8 cellular contexts compared by ENCODE assay signal in the genomic region with DNA sequence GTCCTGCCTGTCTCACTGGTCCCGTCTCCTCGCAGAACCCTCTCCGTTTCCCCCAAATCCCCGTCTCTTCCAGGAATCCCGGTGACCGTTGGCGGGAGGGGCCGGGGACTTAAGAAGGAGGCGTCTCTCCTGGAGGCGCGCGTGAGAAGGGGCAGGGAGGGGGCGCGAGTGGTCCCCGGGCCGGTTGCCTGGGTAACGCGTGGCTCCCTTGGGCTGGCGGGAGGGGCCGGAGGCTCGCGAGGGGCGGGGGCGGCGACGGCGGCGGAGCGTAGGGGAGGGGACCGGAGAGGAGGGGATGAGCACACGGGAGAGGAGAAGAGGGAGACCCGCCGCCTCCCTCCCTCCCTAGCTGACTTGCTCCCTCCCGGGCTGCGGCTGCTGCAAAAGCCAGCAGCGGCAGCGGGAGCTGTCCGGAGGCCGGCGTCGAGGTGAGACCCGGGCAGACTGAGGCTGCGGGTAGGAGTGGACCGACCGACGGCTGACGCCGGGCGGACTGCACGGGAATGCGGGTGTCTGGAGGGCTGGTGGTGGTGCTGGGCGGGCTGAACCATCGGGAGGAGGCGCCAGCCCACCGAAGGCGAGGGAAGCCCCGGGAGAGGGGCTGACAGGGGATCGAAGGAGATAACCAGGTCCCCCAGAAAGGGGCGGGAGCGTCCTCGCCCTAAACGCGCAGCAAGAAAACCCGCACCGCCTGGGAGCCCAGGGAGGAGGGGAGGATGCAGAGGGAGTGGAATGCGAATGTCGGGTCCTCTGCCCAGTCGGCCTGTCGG. TPM values are rescaled to one million over a fixed set of nuclear protein-coding genes. Genes with fewer than 3 reads are reported as not detected.
DNase-seq lines count a peak whose midpoint lies in the region; ATAC-seq and TF ChIP-seq lines count a peak whose summit lies in the region.

A gene (plus strand): TSS at position 298 of the 770 bp plus-strand sequence. CDS start 862 bp downstream, outside the sequence.

- peaks cover 5% of the 10 kb centered on the region for H3K36me3 ChIP-seq in CD8-positive, alpha-beta memory T cell (ENCODE audit: insufficient read depth, low read length)
- H3K36me3 ChIP-seq in MG63 (peaks cover 35% of the 10 kb centered on the region), WERI-Rb-1 (peaks cover 32% of the 10 kb centered on the region), stomach (peaks cover 15 to 23% (median 21%) of the 10 kb centered on the region in 4 donors)

- WGBS in stomach, 5 donors: 3 to 6% (median 3%) methylated on average over 42 to 69 of the region's 69 CpGs

- CTCF ChIA-PET in CD8-positive, alpha-beta memory T cell (lab: Charles Lee): interaction anchor here (0.9 to 2.7 kb wide), 3 partner anchors 36 to 110 kb away, joined by 3 to 11 read pairs (median 3); no protein-coding TSS in a partner anchor

- H3K4me3 Mint-ChIP-seq in CD8-positive, alpha-beta memory T cell: peak within 1 kb of the TSS; percentile 87 to 96 (median 93)

- H3K27me3 Mint-ChIP-seq in CD8-positive, alpha-beta memory T cell: peaks cover 0 to 7% of the 10 kb centered on the region in 2 donors

- H3K4me3 ChIP-seq in CD8-positive, alpha-beta memory T cell (ENCODE audit: low read length): peak within 1 kb of the TSS; percentile 57
- peak within 1 kb of the TSS; percentile 53 for H3K4me3 ChIP-seq in MG63
- peak within 1 kb of the TSS; percentile 78 for H3K4me3 ChIP-seq in WERI-Rb-1 (ENCODE audit: low read depth, low read length)
- peak within 1 kb of the TSS; percentile 38 to 95 (median 83) for H3K4me3 ChIP-seq in dorsolateral prefrontal cortex
- peak within 1 kb of the TSS; percentile 55 to 61 (median 55) for H3K4me3 ChIP-seq in stomach

- peaks cover 55 to 79% (median 59%) of the 10 kb centered on the region in 3 donors for H3K4me1 Mint-ChIP-seq in CD8-positive, alpha-beta memory T cell

- peak within 1 kb of the TSS; percentile 51 for H3K27ac ChIP-seq in CD8-positive, alpha-beta memory T cell (ENCODE audit: low read depth, low read length)
- H3K27ac ChIP-seq in WERI-Rb-1: peak within 1 kb of the TSS; percentile 94
- peak within 1 kb of the TSS; percentile 58 to 99 (median 96) for H3K27ac ChIP-seq in dorsolateral prefrontal cortex
- peak within 1 kb of the TSS; percentile 87 to 96 (median 91) for H3K27ac ChIP-seq in stomach

- no peak for TF ChIP-seq EP300 in stomach (IDR thresholded peaks at IDR 0.05)

- POLR2A ChIA-PET in CD8-positive, alpha-beta memory T cell (lab: Charles Lee): interaction anchor here (0.6 to 0.9 kb wide), 2 partner anchors 22 to 66 kb away, joined by 4 read pairs; a partner anchor contains a TSS

- H3K27ac Mint-ChIP-seq in CD8-positive, alpha-beta memory T cell: peak within 1 kb of the TSS; percentile 89 to 99 (median 97)

- TF ChIP-seq POLR2A in stomach (IDR thresholded peaks at IDR 0.05): no peak

- H3K27me3 ChIP-seq in CD8-positive, alpha-beta memory T cell (ENCODE audit: insufficient read depth, low read length, poor library complexity, severe bottlenecking): no peaks in the 10 kb centered on the region
- H3K27me3 ChIP-seq in MG63 (no peaks in the 10 kb centered on the region), WERI-Rb-1 (ENCODE audit: insufficient read depth, low read depth, severe bottlenecking) (no peaks in the 10 kb centered on the region), dorsolateral prefrontal cortex (no peaks in the 10 kb centered on the region), stomach (peaks cover 0 to 22% (median 0%) of the 10 kb centered on the region in 3 donors)

- DNase-seq in CD8-positive, alpha-beta memory T cell: peak in 4 of 5 donors; percentile 41 to 74 (median 48)
- DNase-seq in MG63: peak; percentile 74
- peak; percentile 93 for DNase-seq in WERI-Rb-1
- DNase-seq in dorsolateral prefrontal cortex: peak in 9 of 10 donors; percentile 54 to 90 (median 81)
- peak; percentile 72 for DNase-seq in medulla oblongata (ENCODE audit: extremely low spot score)
- no peak for DNase-seq in stomach

- intact Hi-C loops in dorsolateral prefrontal cortex (cut with DNase I): loop anchor here (5.0 to 10.0 kb wide), 4 partner anchors 90 to 845 kb away; a partner anchor contains a TSS
- intact Hi-C loops in stomach (cut with DNase I; ENCODE audit: low total_unique reads): no loop called here

- peaks cover 0 to 2% (median 0%) of the 10 kb centered on the region in 5 donors for H3K9me3 Mint-ChIP-seq in CD8-positive, alpha-beta memory T cell

- peaks cover 51% of the 10 kb centered on the region for H3K4me1 ChIP-seq in CD8-positive, alpha-beta memory T cell (ENCODE audit: insufficient read depth, low read length)
- H3K4me1 ChIP-seq in stomach: peaks cover 68 to 90% (median 88%) of the 10 kb centered on the region in 4 donors

- no peak for ATAC-seq in HG02981 (IDR thresholded peaks at IDR 0.05; ENCODE audit: unreplicated experiment)
- no peak for ATAC-seq in GM18870 (IDR thresholded peaks at IDR 0.05; ENCODE audit: unreplicated experiment)

- peaks cover 3 to 35% (median 4%) of the 10 kb centered on the region in 3 donors for H3K36me3 Mint-ChIP-seq in CD8-positive, alpha-beta memory T cell

- H3K9me3 ChIP-seq in CD8-positive, alpha-beta memory T cell (ENCODE audit: low read length): no peaks in the 10 kb centered on the region
- H3K9me3 ChIP-seq in MG63 (no peaks in the 10 kb centered on the region), WERI-Rb-1 (ENCODE audit: severe bottlenecking) (no peaks in the 10 kb centered on the region), stomach (no peaks in the 10 kb centered on the region)

- TF ChIP-seq CTCF in WERI-Rb-1 (IDR thresholded peaks at IDR 0.05; ENCODE audit: low read depth, low read length) (no peak), dorsolateral prefrontal cortex (IDR thresholded peaks at IDR 0.05 in 54 of 56, conservative IDR thresholded peaks at IDR 0.05 in 2 of 56; ENCODE audit: low read depth in 1 of 56, partially characterized antibody in 56 of 56) (no peak), stomach (IDR thresholded peaks at IDR 0.05) (no peak)

RNA-seq across cellular contexts. Expression of the gene that starts here (rescaled TPM):
- total RNA-seq in CD8-positive, alpha-beta memory T cell: 1 to 10 TPM; 1.2 to 1.3 TPM
- 0.18 TPM for polyA plus RNA-seq in CD8-positive, alpha-beta memory T cell
- not detected in 2 replicates for total RNA-seq in MG63 (2014; rRNA removed; shearing (Covaris generic); ENCODE audit: low replicate concordance)
- 100 to 1,000 TPM in 117 of 120 experiments, 10 to 100 TPM in 3; 59.4 to 245 (median 169) TPM for total RNA-seq in dorsolateral prefrontal cortex
- 10 to 100 TPM in 1 of 5 donors, 1 to 10 TPM in 2, not detected in 2; 4.0 to 17.4 (median 4.6) TPM for total RNA-seq in stomach
- under 1 TPM in 2 of 3 donors, not detected in 1; 0.62 to 0.83 TPM for polyA plus RNA-seq in stomach

Comparison
In these comparisons a context has a peak if more than half of its experiments do, and no peak if none do; other contexts are left out.
1. Peak in DNase-seq and H3K4me3 ChIP-seq in MG63; RNA of the gene not detected or under 1 TPM.